Comparison of ENCODE assay signal across 1 cellular context in the genomic region with DNA sequence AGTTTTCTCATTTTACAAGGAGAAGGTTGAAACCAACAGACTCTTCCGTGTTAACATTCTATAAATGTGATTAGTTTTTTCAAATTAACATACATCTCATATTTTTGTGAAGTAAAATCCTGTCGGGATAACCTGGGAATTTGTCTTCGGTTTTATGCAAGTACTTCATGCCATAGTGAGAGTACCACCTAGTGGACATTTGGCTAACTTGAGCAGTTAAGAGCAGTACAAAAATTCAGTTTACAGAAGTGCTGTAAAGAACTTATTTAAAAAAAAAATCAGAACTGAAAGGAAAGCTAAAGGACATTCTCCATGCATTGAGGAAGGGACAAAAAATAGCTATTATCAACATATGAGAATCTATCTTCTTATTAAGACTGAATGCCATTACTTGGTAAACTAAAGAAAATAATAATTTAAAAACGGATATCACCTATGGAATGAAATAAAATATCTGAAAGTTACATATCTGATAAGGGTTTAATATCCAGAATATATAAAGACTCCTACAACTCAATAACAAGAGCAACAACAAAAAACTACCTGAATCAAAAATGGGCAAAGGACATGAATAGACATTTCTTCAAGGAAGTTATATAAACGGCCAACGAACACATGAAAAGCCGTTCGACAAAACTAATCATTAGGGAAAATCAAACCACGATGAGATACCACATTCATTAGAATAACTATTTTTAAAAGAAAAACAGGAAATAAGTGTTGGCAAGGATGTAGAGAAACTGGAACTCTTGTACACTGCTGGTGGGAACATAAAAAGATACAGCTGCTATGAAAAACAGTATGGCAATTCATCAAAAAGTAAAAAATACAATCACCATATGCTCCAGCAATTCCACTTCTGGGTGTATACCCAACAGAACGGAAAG.
TF ChIP-seq lines count a peak whose summit lies in the region.

No MANE protein-coding gene starts in this region.

TF ChIP-seq in HCT116, 20 proteins besides CTCF, POLR2A, EP300 and RAD21 (continued from another document):
- TF ChIP-seq, protein P1, sequence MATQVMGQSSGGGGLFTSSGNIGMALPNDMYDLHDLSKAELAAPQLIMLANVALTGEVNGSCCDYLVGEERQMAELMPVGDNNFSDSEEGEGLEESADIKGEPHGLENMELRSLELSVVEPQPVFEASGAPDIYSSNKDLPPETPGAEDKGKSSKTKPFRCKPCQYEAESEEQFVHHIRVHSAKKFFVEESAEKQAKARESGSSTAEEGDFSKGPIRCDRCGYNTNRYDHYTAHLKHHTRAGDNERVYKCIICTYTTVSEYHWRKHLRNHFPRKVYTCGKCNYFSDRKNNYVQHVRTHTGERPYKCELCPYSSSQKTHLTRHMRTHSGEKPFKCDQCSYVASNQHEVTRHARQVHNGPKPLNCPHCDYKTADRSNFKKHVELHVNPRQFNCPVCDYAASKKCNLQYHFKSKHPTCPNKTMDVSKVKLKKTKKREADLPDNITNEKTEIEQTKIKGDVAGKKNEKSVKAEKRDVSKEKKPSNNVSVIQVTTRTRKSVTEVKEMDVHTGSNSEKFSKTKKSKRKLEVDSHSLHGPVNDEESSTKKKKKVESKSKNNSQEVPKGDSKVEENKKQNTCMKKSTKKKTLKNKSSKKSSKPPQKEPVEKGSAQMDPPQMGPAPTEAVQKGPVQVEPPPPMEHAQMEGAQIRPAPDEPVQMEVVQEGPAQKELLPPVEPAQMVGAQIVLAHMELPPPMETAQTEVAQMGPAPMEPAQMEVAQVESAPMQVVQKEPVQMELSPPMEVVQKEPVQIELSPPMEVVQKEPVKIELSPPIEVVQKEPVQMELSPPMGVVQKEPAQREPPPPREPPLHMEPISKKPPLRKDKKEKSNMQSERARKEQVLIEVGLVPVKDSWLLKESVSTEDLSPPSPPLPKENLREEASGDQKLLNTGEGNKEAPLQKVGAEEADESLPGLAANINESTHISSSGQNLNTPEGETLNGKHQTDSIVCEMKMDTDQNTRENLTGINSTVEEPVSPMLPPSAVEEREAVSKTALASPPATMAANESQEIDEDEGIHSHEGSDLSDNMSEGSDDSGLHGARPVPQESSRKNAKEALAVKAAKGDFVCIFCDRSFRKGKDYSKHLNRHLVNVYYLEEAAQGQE (IDR thresholded peaks at IDR 0.05; ENCODE audit: low read depth), result no peak
- TF ChIP-seq EZH2phosphoT487 (IDR thresholded peaks at IDR 0.05; ENCODE audit: borderline replicate concordance) (no peak), SIN3A (IDR thresholded peaks at IDR 0.05; ENCODE audit: low read depth) (no peak), EGR1 (IDR thresholded peaks at IDR 0.05; ENCODE audit: low read depth) (no peak)
